Comparison of ENCODE assay signal across 8 cellular contexts in the genomic region with DNA sequence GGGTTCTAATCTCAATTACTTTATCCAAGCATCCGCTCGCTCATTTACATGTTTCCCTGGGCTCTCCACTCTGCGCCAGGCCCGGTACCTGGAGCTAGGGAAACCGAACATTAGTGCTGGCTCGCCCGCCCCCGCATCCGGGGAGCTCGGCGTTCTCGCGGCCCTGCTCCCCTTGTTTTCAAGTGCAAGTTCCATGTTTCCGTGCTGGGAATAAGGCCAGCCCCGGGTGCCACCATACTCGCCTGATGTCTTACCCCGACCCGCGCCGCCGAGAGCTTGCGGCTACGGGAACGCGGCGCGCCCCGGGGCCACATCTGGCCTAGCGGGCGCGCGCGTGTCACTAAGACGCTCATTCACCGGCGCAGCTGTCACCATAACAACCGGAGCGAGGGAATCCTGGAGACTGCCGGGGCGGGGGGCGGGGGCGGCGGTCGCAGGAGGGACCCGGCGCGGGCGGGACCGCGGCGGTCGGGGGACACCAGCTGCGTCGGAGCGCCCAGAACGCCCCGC. TPM values are rescaled to one million over a fixed set of nuclear protein-coding genes. Genes with fewer than 3 reads are reported as not detected.
DNase-seq lines count a peak whose midpoint lies in the region; ATAC-seq and TF ChIP-seq lines count a peak whose summit lies in the region.

A gene with protein sequence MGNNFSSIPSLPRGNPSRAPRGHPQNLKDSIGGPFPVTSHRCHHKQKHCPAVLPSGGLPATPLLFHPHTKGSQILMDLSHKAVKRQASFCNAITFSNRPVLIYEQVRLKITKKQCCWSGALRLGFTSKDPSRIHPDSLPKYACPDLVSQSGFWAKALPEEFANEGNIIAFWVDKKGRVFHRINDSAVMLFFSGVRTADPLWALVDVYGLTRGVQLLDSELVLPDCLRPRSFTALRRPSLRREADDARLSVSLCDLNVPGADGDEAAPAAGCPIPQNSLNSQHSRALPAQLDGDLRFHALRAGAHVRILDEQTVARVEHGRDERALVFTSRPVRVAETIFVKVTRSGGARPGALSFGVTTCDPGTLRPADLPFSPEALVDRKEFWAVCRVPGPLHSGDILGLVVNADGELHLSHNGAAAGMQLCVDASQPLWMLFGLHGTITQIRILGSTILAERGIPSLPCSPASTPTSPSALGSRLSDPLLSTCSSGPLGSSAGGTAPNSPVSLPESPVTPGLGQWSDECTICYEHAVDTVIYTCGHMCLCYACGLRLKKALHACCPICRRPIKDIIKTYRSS (plus strand): TSS at position 344 of the 510 bp plus-strand sequence. CDS start 683 bp downstream, outside the sequence.

- POLR2A ChIA-PET in WTC11 (lab: Charles Lee) = no interaction called here

- H3K4me1 ChIP-seq in cardiac muscle cell (ENCODE audit: low read depth) (no peaks in the 10 kb centered on the region), esophagus (ENCODE audit: control insufficient read depth in 2 of 2, insufficient read depth in 2 of 2, low read length in 1 of 2) (peaks cover 3 to 8% of the 10 kb centered on the region in 2 donors)

- TF ChIP-seq EP300 in neural cell (conservative IDR thresholded peaks at IDR 0.05; ENCODE audit: poor library complexity, severe bottlenecking) = peak; percentile 38

- H3K27ac ChIP-seq in cardiac muscle cell (no peak within 1 kb of the TSS), esophagus (ENCODE audit: low read depth in 2 of 2, low read length in 1 of 2) (no peak within 1 kb of the TSS), neural cell (ENCODE audit: low read length) (peak within 1 kb of the TSS; percentile 83)

- H3K9me3 ChIP-seq in cardiac muscle cell (ENCODE audit: low read depth) (no peaks in the 10 kb centered on the region), esophagus (ENCODE audit: control insufficient read depth in 2 of 2, insufficient read depth in 1 of 2, low read depth in 1 of 2, low read length in 1 of 2) (no peaks in the 10 kb centered on the region), neural cell (ENCODE audit: low read length) (no peaks in the 10 kb centered on the region)

- H3K79me2 ChIP-seq in neural cell (replicated peaks; ENCODE audit: insufficient read depth, low read length) = peaks cover 17% of the 10 kb centered on the region

- peak within 1 kb of the TSS; percentile 86 for H3K9ac ChIP-seq in neural cell (ENCODE audit: low read length)

- TF ChIP-seq CTCF in cardiac muscle cell (IDR thresholded peaks at IDR 0.05; ENCODE audit: low read depth, low read length) = no peak
- no peak for TF ChIP-seq CTCF in WTC11 (IDR thresholded peaks at IDR 0.05)
- no peak for TF ChIP-seq CTCF in neural cell (IDR thresholded peaks at IDR 0.05; ENCODE audit: poor library complexity, severe bottlenecking)

- TF ChIP-seq RAD21 in neural cell (conservative IDR thresholded peaks at IDR 0.05) = peak; percentile 10

- 3% methylated on average over 55 to 57 of the region's 57 CpGs for WGBS in esophagus, 2 donors

- intact Hi-C loops in Right ventricle myocardium inferior (cut with DNase I) = no loop called here

- peaks cover 66% of the 10 kb centered on the region for H3K27me3 ChIP-seq in cardiac muscle cell
- peaks cover 0 to 7% of the 10 kb centered on the region in 2 donors for H3K27me3 ChIP-seq in esophagus (ENCODE audit: control insufficient read depth in 1 of 2, insufficient read depth in 2 of 2, low read length in 2 of 2)
- peaks cover 4% of the 10 kb centered on the region for H3K27me3 ChIP-seq in neural cell (ENCODE audit: insufficient read depth, low read depth, low read length)

- H3K4me3 Mint-ChIP-seq in WTC11 = peak within 1 kb of the TSS; percentile 79

- no peaks in the 10 kb centered on the region for H4K20me1 ChIP-seq in neural cell (ENCODE audit: insufficient read depth)

- no peaks in the 10 kb centered on the region for H3K9me2 ChIP-seq in neural cell (ENCODE audit: insufficient read depth, low read length)

- H3K36me3 ChIP-seq in cardiac muscle cell (no peaks in the 10 kb centered on the region), esophagus (ENCODE audit: control insufficient read depth in 2 of 2, insufficient read depth in 2 of 2, low read length in 1 of 2) (no peaks in the 10 kb centered on the region), neural cell (ENCODE audit: insufficient read depth, low read length) (no peaks in the 10 kb centered on the region)

- H3K9me3 Mint-ChIP-seq in WTC11 = no peaks in the 10 kb centered on the region

- CTCF ChIA-PET in WTC11 (lab: Charles Lee) = interaction anchor here (0.5 to 4.5 kb wide), 14 partner anchors 8 to 798 kb away, joined by 3 to 30 read pairs (median 4); no protein-coding TSS in a partner anchor

- peaks cover 60% of the 10 kb centered on the region for H3K27me3 Mint-ChIP-seq in WTC11 (ENCODE audit: low read depth)

- no peak for ATAC-seq in Right ventricle myocardium inferior
- peak; percentile 61 for ATAC-seq in WTC11
- no peak for ATAC-seq in HG03135 (IDR thresholded peaks at IDR 0.05; ENCODE audit: unreplicated experiment)
- ATAC-seq in GM21367 (IDR thresholded peaks at IDR 0.05; ENCODE audit: unreplicated experiment) = no peak

- peaks cover 9% of the 10 kb centered on the region for H3K4me1 Mint-ChIP-seq in WTC11

- H2AFZ ChIP-seq in neural cell (ENCODE audit: low read depth, low read length) = peak within 1 kb of the TSS; percentile 73

- no peaks in the 10 kb centered on the region for H3K36me3 Mint-ChIP-seq in WTC11

- H3K4me3 ChIP-seq in cardiac muscle cell = peak within 1 kb of the TSS; percentile 56
- H3K4me3 ChIP-seq in esophagus (ENCODE audit: low read depth in 1 of 2, low read length in 2 of 2) = peak within 1 kb of the TSS; percentile 24 to 48
- peak within 1 kb of the TSS; percentile 99 for H3K4me3 ChIP-seq in neural cell (ENCODE audit: low read length)

- peak in 1 of 2 donors; percentile 51 for DNase-seq in cardiac muscle cell (ENCODE audit: low read depth in 1 of 2, low spot score in 1 of 2)
- no peak for DNase-seq in Right ventricle myocardium inferior (ENCODE audit: missing footprints)
- peak; percentile 61 for DNase-seq in WTC11 (ENCODE audit: low spot score)
- no peak for DNase-seq in effector CD8-positive, alpha-beta T cell (lab: John Stamatoyannopoulos, UW)

- H3F3A ChIP-seq in neural cell (ENCODE audit: insufficient read depth, low read length, poor library complexity, severe bottlenecking) = no peaks in the 10 kb centered on the region

- H3K27ac Mint-ChIP-seq in WTC11 = no peak within 1 kb of the TSS

- H3K4me2 ChIP-seq in neural cell (ENCODE audit: low read length) = peak within 1 kb of the TSS; percentile 95

TF ChIP-seq in WTC11, 78 proteins besides CTCF, POLR2A, EP300 and RAD21:
- TF ChIP-seq ETV6 (CRISPR knock-in tag; IDR thresholded peaks at IDR 0.05) = 0 out of 2 replicates have a peak, but pooled peaks have one; percentile 25
- TF ChIP-seq ZBTB21 (CRISPR knock-in tag; IDR thresholded peaks at IDR 0.05; ENCODE audit: borderline replicate concordance) = no peak

TF ChIP-seq in neural cell, 6 proteins besides CTCF, POLR2A, EP300 and RAD21:
- TF ChIP-seq, protein P1, sequence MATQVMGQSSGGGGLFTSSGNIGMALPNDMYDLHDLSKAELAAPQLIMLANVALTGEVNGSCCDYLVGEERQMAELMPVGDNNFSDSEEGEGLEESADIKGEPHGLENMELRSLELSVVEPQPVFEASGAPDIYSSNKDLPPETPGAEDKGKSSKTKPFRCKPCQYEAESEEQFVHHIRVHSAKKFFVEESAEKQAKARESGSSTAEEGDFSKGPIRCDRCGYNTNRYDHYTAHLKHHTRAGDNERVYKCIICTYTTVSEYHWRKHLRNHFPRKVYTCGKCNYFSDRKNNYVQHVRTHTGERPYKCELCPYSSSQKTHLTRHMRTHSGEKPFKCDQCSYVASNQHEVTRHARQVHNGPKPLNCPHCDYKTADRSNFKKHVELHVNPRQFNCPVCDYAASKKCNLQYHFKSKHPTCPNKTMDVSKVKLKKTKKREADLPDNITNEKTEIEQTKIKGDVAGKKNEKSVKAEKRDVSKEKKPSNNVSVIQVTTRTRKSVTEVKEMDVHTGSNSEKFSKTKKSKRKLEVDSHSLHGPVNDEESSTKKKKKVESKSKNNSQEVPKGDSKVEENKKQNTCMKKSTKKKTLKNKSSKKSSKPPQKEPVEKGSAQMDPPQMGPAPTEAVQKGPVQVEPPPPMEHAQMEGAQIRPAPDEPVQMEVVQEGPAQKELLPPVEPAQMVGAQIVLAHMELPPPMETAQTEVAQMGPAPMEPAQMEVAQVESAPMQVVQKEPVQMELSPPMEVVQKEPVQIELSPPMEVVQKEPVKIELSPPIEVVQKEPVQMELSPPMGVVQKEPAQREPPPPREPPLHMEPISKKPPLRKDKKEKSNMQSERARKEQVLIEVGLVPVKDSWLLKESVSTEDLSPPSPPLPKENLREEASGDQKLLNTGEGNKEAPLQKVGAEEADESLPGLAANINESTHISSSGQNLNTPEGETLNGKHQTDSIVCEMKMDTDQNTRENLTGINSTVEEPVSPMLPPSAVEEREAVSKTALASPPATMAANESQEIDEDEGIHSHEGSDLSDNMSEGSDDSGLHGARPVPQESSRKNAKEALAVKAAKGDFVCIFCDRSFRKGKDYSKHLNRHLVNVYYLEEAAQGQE (IDR thresholded peaks at IDR 0.05; ENCODE audit: borderline replicate concordance) = peak; percentile 54
- peak; percentile 31 for TF ChIP-seq MXI1 (conservative IDR thresholded peaks at IDR 0.05; ENCODE audit: poor library complexity, severe bottlenecking)
- peak; percentile 57 for TF ChIP-seq TAF1 (IDR thresholded peaks at IDR 0.05; ENCODE audit: low read depth)
- no peak for TF ChIP-seq SMC3 (conservative IDR thresholded peaks at IDR 0.05; ENCODE audit: poor library complexity)
- TF ChIP-seq EZH2 (IDR thresholded peaks at IDR 0.05; ENCODE audit: borderline replicate concordance, insufficient read depth, low read length, poor library complexity, severe bottlenecking) = no peak
- peak; percentile 80 for TF ChIP-seq POLR2AphosphoS5 (IDR thresholded peaks at IDR 0.05)

RNA-seq across cellular contexts. Expression of the gene that starts here (rescaled TPM):
- 2.3 and 2.7 TPM in 2 replicates for total RNA-seq in cardiac muscle cell
- 1.4 and 3.5 TPM in 2 replicates for polyA plus RNA-seq in cardiac muscle cell
- 0.05 TPM for total RNA-seq in Right ventricle myocardium inferior
- total RNA-seq in WTC11 (2021) = 0.66 to 1.2 TPM (median 0.99 TPM) in 3 replicates
- polyA plus RNA-seq in esophagus = under 1 TPM; 0.10 to 0.11 TPM
- 12.3 and 15.7 TPM in 2 replicates for polyA plus RNA-seq in neural cell
- polyA minus RNA-seq in neural cell = 28.7 and 29.5 TPM in 2 replicates

Comparison
In these comparisons a context has a peak if more than half of its experiments do, and no peak if none do; other contexts are left out.
1. H3K4me3 ChIP-seq: peak in every context shown above with its lines; median percentile 99 in neural cell; 56 in cardiac muscle cell; 36 in esophagus.